ENCODE assay signal across 8 cellular contexts in the genomic region with DNA sequence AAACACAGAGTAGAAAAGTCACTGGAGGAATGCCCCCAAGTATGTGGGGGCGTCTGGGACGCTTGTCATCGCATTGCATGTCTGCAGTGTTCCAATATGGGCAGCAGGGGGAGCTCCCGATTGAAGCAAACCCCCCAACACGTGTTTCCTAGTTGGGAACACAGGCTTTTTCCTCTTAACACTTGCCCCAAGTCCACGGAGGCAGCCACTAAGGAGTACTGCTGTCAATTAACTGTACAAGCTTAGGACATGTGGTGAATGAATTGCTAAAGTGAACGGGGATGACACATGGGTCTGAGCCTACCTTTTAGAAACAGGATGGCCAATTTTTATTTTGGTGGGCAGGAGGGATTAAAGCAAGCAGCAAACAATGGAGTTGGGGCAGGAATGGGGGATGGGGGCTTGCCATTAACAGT. TPM values are rescaled to one million over a fixed set of nuclear protein-coding genes. Genes with fewer than 3 reads are reported as not detected.
DNase-seq lines count a peak whose midpoint lies in the region; ATAC-seq and TF ChIP-seq lines count a peak whose summit lies in the region.

No MANE protein-coding gene starts in this region.

- intact Hi-C loops in Caco-2 (cut with micrococcal nuclease; ENCODE audit: unreplicated experiment) (loop anchor here (1.0 kb wide), 1 partner anchor 132 kb away; no protein-coding TSS in a partner anchor), MCF 10A (cut with micrococcal nuclease) (loop anchor here (1.0 to 10.0 kb wide), 5 partner anchors 132 to 1860 kb away; no protein-coding TSS in a partner anchor)

- peaks cover 25% of the 10 kb centered on the region for H3K27me3 Mint-ChIP-seq in Caco-2 (ENCODE audit: insufficient read depth, unreplicated experiment)
- peaks cover 93% of the 10 kb centered on the region for H3K27me3 Mint-ChIP-seq in MCF 10A (ENCODE audit: insufficient read depth, unreplicated experiment)
- peaks cover 47% of the 10 kb centered on the region for H3K27me3 Mint-ChIP-seq in activated CD8-positive, alpha-beta memory T cell treated with anti-CD3 and anti-CD28 coated beads, Interleukin-2, amount 10 ng/mL, durations not matched to agents 7 days and 5 days

- H3K27me3 ChIP-seq in Caco-2 (replicated peaks; ENCODE audit: control insufficient read depth, insufficient read depth, low read length), result peaks cover 4% of the 10 kb centered on the region; the same call in 1 of the 2 replicates

- H3K9me3 Mint-ChIP-seq in Caco-2 (ENCODE audit: unreplicated experiment), result no peaks in the 10 kb centered on the region
- H3K9me3 Mint-ChIP-seq in MCF 10A (ENCODE audit: unreplicated experiment), result no peaks in the 10 kb centered on the region
- H3K9me3 Mint-ChIP-seq in activated CD8-positive, alpha-beta memory T cell treated with anti-CD3 and anti-CD28 coated beads, Interleukin-2, amount 10 ng/mL, durations not matched to agents 7 days and 5 days (ENCODE audit: low read depth), result no peaks in the 10 kb centered on the region

- H3K4me3 Mint-ChIP-seq in Caco-2 (ENCODE audit: unreplicated experiment), result no peak overlapping the region
- no peak overlapping the region for H3K4me3 Mint-ChIP-seq in MCF 10A (ENCODE audit: unreplicated experiment)
- no peak overlapping the region for H3K4me3 Mint-ChIP-seq in activated CD8-positive, alpha-beta memory T cell treated with anti-CD3 and anti-CD28 coated beads, Interleukin-2, amount 10 ng/mL, durations not matched to agents 7 days and 5 days

- CTCF ChIA-PET in Caco-2 (lab: Charles Lee) (no interaction called here), MCF 10A (lab: Yijun Ruan, JAX) (interaction anchor here (0.6 to 4.8 kb wide), 40 partner anchors 9 to 1803 kb away, joined by 3 to 35 read pairs (median 4); no protein-coding TSS in a partner anchor)
- CTCF ChIA-PET in activated CD8-positive, alpha-beta memory T cell treated with anti-CD3 and anti-CD28 coated beads, Interleukin-2, amount 10 ng/mL, durations not matched to agents 7 days and 5 days (lab: Charles Lee), result interaction anchor here (1.6 to 2.9 kb wide), 2 partner anchors 1105 to 1864 kb away, joined by 6 to 17 read pairs; no protein-coding TSS in a partner anchor

- TF ChIP-seq CTCF in Caco-2 (IDR thresholded peaks at IDR 0.05; ENCODE audit: insufficient read depth in 1 of 2, low read depth in 1 of 2, low read length in 1 of 2, severe bottlenecking in 1 of 2, unreplicated experiment in 1 of 2), result peak; percentile 88 to 90
- peak; percentile 97 for TF ChIP-seq CTCF in MCF 10A (IDR thresholded peaks at IDR 0.05; ENCODE audit: unreplicated experiment)

- no TSS peak for BruUV-seq in Caco-2 (replicated peaks; lab: Mats Ljungman, UMichigan)
- no TSS peak for BruUV-seq in MCF 10A (replicated peaks; lab: Mats Ljungman, UMichigan)

- no peak overlapping the region for H3K27ac Mint-ChIP-seq in Caco-2 (ENCODE audit: unreplicated experiment)
- no peak overlapping the region for H3K27ac Mint-ChIP-seq in MCF 10A (ENCODE audit: low read depth, unreplicated experiment)
- H3K27ac Mint-ChIP-seq in activated CD8-positive, alpha-beta memory T cell treated with anti-CD3 and anti-CD28 coated beads, Interleukin-2, amount 10 ng/mL, durations not matched to agents 7 days and 5 days, result no peak overlapping the region

- ATAC-seq in GM18502 (IDR thresholded peaks at IDR 0.05; ENCODE audit: poor library complexity, unreplicated experiment) (peak; percentile 65), HG02938 (IDR thresholded peaks at IDR 0.05; ENCODE audit: unreplicated experiment) (peak; percentile 52)
- ATAC-seq in activated CD8-positive, alpha-beta memory T cell treated with anti-CD3 and anti-CD28 coated beads, Interleukin-2, amount 10 ng/mL, durations not matched to agents 7 days and 5 days, result no peak

- peaks cover 10% of the 10 kb centered on the region for H3K4me1 Mint-ChIP-seq in Caco-2 (ENCODE audit: low read depth, unreplicated experiment)
- H3K4me1 Mint-ChIP-seq in MCF 10A (ENCODE audit: insufficient read depth, unreplicated experiment), result peaks cover 11% of the 10 kb centered on the region
- H3K4me1 Mint-ChIP-seq in activated CD8-positive, alpha-beta memory T cell treated with anti-CD3 and anti-CD28 coated beads, Interleukin-2, amount 10 ng/mL, durations not matched to agents 7 days and 5 days, result peaks cover 12% of the 10 kb centered on the region

- H3K36me3 Mint-ChIP-seq in Caco-2 (ENCODE audit: insufficient read depth, unreplicated experiment) (peaks cover 5% of the 10 kb centered on the region), MCF 10A (ENCODE audit: insufficient read depth, unreplicated experiment) (no peaks in the 10 kb centered on the region)
- H3K36me3 Mint-ChIP-seq in activated CD8-positive, alpha-beta memory T cell treated with anti-CD3 and anti-CD28 coated beads, Interleukin-2, amount 10 ng/mL, durations not matched to agents 7 days and 5 days, result peaks cover 2% of the 10 kb centered on the region

- no peaks in the 10 kb centered on the region for H3K36me3 ChIP-seq in Caco-2 (ENCODE audit: control insufficient read depth, insufficient read depth, low read length)

- 0 out of 2 replicates have a peak, but pooled peaks cover 4% of the 10 kb centered on the region for H3K4me1 ChIP-seq in Caco-2

- POLR2A ChIA-PET in Caco-2 (lab: Charles Lee), result no interaction called here
- POLR2A ChIA-PET in MCF 10A (lab: Yijun Ruan, JAX), result interaction anchor here (1.4 kb wide), 1 partner anchor 132 kb away, joined by 3 read pairs; no protein-coding TSS in a partner anchor

- no peaks in the 10 kb centered on the region for H3K9me3 ChIP-seq in Caco-2

- DNase-seq in Caco-2, result peak; percentile 42 to 57
- DNase-seq in NCI-H460 (ENCODE audit: extremely low read depth, low read depth), result peak; percentile 36
- peak; percentile 72 for DNase-seq in MCF 10A (ENCODE audit: unreplicated experiment)
- DNase-seq in left kidney (ENCODE audit: low read depth, low spot score), result peak; percentile 79
- no peak for DNase-seq in activated CD8-positive, alpha-beta memory T cell treated with anti-CD3 and anti-CD28 coated beads, Interleukin-2, amount 10 ng/mL, durations not matched to agents 7 days and 5 days
- no peak for DNase-seq in NOMO-1 treated with DMSO at 0.1 percent for 48 hours (lab: John Stamatoyannopoulos, UW; ENCODE audit: unreplicated experiment)

- H3K4me3 ChIP-seq in Caco-2 (ENCODE audit: low read depth, low read length), result no peak overlapping the region

RNA-seq across cellular contexts. Expression of gene GABRB2, which starts 2.2 kb away (rescaled TPM):
- total RNA-seq in Caco-2 (2022), result not detected in 2 replicates
- not detected in 2 replicates for total RNA-seq in NCI-H460 (2014; rRNA removed; shearing (Covaris generic))
- not detected in 2 replicates for polyA plus RNA-seq in NCI-H460 (2014; cell fraction: nucleus; rRNA removed)
- total RNA-seq in MCF 10A (2022), result not detected in 2 replicates
- total RNA-seq in activated CD8-positive, alpha-beta memory T cell treated with anti-CD3 and anti-CD28 coated beads, Interleukin-2, amount 10 ng/mL, durations not matched to agents 7 days and 5 days, result not detected

Comparison
In these comparisons a context has a peak if more than half of its experiments do, and no peak if none do; other contexts are left out.
1. DNase-seq: peak in Caco-2 (2 of 2), NCI-H460 (single experiment), MCF 10A (single experiment) and left kidney (single experiment); none in activated CD8-positive, alpha-beta memory T cell treated with anti-CD3 and anti-CD28 coated beads, Interleukin-2, amount 10 ng/mL, durations not matched to agents 7 days and 5 days (single experiment) and NOMO-1 treated with DMSO at 0.1 percent for 48 hours (single experiment).